In genomic region chr22:33476206-33476605, GRCh38 we compare ENCODE assay signal across 19 cellular contexts.
A peak's percentile ranks its signal among the peaks of the same experiment; 100 is the strongest.
DNase-seq lines count a peak whose midpoint lies in the region; FAIRE-seq and TF ChIP-seq lines count a peak whose summit lies in the region.
"Had no signal": no experiment of that assay in that cellular context is flagged by ENCODE, and none has a peak within 500 bp of the region (broad histone marks: within the 10 kb centered on the region; RNA-seq: fewer than 3 reads in every experiment).

No MANE protein-coding gene starts in this region.

- H3K4me1 ChIP-seq in SJSA1 (replicated peaks) (peaks cover 34% of the 10 kb centered on the region), hepatocyte (ENCODE audit: insufficient read depth) (peaks cover 6% of the 10 kb centered on the region)

- DNase-seq in GM18507 (ENCODE audit: extremely low spot score, insufficient read length, low read depth) (no peak), SJSA1 (ENCODE audit: low read depth in 1 of 2, low spot score in 2 of 2) (peak in 1 of 2 experiments; percentile 70), hepatocyte (ENCODE audit: low spot score) (peak; percentile 28), C1 segment of cervical spinal cord (lab: John Stamatoyannopoulos, UW) (no peak), SIG-M5 treated with dmso at 0.1 percent for 504 hours (lab: John Stamatoyannopoulos, UW; ENCODE audit: unreplicated experiment) (no peak), NCI-H146 (lab: John Stamatoyannopoulos, UW) (no peak), DMS53 treated with DMSO at 0.1 percent for 48 hours (lab: John Stamatoyannopoulos, UW; ENCODE audit: unreplicated experiment) (no peak)
- DNase-seq: MM.1S, NCI-H1105, NCI-H187 treated with DMSO at 0.1 percent for 48 hours, NCI-H510A, NCI-H82, SIG-M5 had no signal

- H3K4me2 ChIP-seq in hepatocyte = no peak overlapping the region
- H3K4me2 ChIP-seq: KMS-11 had no signal

- H3K27ac ChIP-seq in SJSA1 = peak overlapping the region; percentile 78
- H3K27ac ChIP-seq in hepatocyte = peak overlapping the region; percentile 49
- H3K27ac ChIP-seq: C4-2B, HL-60, KMS-11 had no signal

- H3K27me3 ChIP-seq in SJSA1 (replicated peaks) (no peaks in the 10 kb centered on the region), hepatocyte (no peaks in the 10 kb centered on the region)

- 59% methylated on average over 4 of the region's 4 CpGs for WGBS in hepatocyte (ENCODE audit: low lambda C conversion rate, missing lambda C conversion rate)

- H3K36me3 ChIP-seq in SJSA1 (no peaks in the 10 kb centered on the region), hepatocyte (replicated peaks; ENCODE audit: insufficient read depth, low read depth) (no peaks in the 10 kb centered on the region)

- H3K4me3 ChIP-seq in SJSA1 (no peak overlapping the region), hepatocyte (no peak overlapping the region)
- H3K4me3 ChIP-seq: GM12878 had no signal

- H3K9me3 ChIP-seq in SJSA1 (replicated peaks) (no peaks in the 10 kb centered on the region), hepatocyte (ENCODE audit: low read depth) (no peaks in the 10 kb centered on the region)

- no peaks in the 10 kb centered on the region for H3K9me2 ChIP-seq in hepatocyte (replicated peaks; ENCODE audit: insufficient read depth)

- FAIRE-seq in GM18507 (lab: Jason Lieb, UNC) = peak; percentile 58
- FAIRE-seq: GM12878, GM19239, H1 had no signal

- TF ChIP-seq CTCF in hepatocyte (IDR thresholded peaks at IDR 0.05; ENCODE audit: poor library complexity) = no peak

- no peak overlapping the region for H2AFZ ChIP-seq in hepatocyte

- peaks cover 3% of the 10 kb centered on the region for H4K20me1 ChIP-seq in hepatocyte (ENCODE audit: insufficient read depth, poor library complexity, severe bottlenecking)

- H3K79me2 ChIP-seq in hepatocyte = no peaks in the 10 kb centered on the region
